In genomic region chr16:49464877-49465504, GRCh38 we compare ENCODE assay signal across 10 cellular contexts.
A peak's percentile ranks its signal among the peaks of the same experiment; 100 is the strongest.
DNase-seq lines count a peak whose midpoint lies in the region; ATAC-seq and TF ChIP-seq lines count a peak whose summit lies in the region.
"Had no signal": no experiment of that assay in that cellular context is flagged by ENCODE, and none has a peak within 500 bp of the region (broad histone marks: within the 10 kb centered on the region; RNA-seq: fewer than 3 reads in every experiment).

No MANE protein-coding gene starts in this region.

- no peak for TF ChIP-seq POLR2A in testis (IDR thresholded peaks at IDR 0.05)

- DNase-seq in heart right ventricle (no peak), Right ventricle myocardium inferior (ENCODE audit: missing footprints) (no peak), PC-9 (no peak), iPS DF 19.7 (ENCODE audit: low read depth, low spot score) (peak; percentile 35), testis (peak; percentile 23), NCI-H1105 treated with DMSO at 0.1 percent for 48 hours (lab: John Stamatoyannopoulos, UW) (no peak)
- DNase-seq: cerebellar nuclear complex had no signal

- H3K27me3 ChIP-seq in heart right ventricle: peaks cover 0 to 37% (median 28%) of the 10 kb centered on the region in 7 donors
- peaks cover 67% of the 10 kb centered on the region for H3K27me3 ChIP-seq in PC-9 (ENCODE audit: insufficient read depth, low read depth)
- no peaks in the 10 kb centered on the region for H3K27me3 ChIP-seq in testis
- H3K27me3 ChIP-seq: SJSA1 had no signal

- no peaks in the 10 kb centered on the region for H3K79me2 ChIP-seq in PC-9 (ENCODE audit: low read depth)

- H3K4me1 ChIP-seq in heart right ventricle (peaks cover 0 to 5% (median 0%) of the 10 kb centered on the region in 9 donors), PC-9 (replicated peaks; ENCODE audit: insufficient read depth) (no peaks in the 10 kb centered on the region), testis (no peaks in the 10 kb centered on the region)
- H3K4me1 ChIP-seq: SJSA1 had no signal

- intact Hi-C loops in heart right ventricle (cut with DNase I): no loop called here
- intact Hi-C loops in Right ventricle myocardium inferior (cut with DNase I): no loop called here
- intact Hi-C loops in PC-9 (cut with micrococcal nuclease; ENCODE audit: unreplicated experiment): no loop called here
- intact Hi-C loops in testis (cut with DNase I; ENCODE audit: low total_unique reads): no loop called here

- POLR2A ChIA-PET in PC-9 (lab: Charles Lee; ENCODE audit: unreplicated experiment): no interaction called here

- 15 to 25% methylated on average over 40 of the region's 40 CpGs for WGBS in heart right ventricle, 2 donors
- 23 to 29% methylated on average over 25 to 40 of the region's 40 CpGs for WGBS in testis, 2 donors

- peak in 3 of 8 donors; percentile 7 to 53 (median 34) for ATAC-seq in heart right ventricle
- no peak for ATAC-seq in Right ventricle myocardium inferior
- no peak for ATAC-seq in HG03520 (IDR thresholded peaks at IDR 0.05; ENCODE audit: unreplicated experiment)
- no peak for ATAC-seq in GM19023 (IDR thresholded peaks at IDR 0.05; ENCODE audit: unreplicated experiment)

- H3F3A ChIP-seq in PC-9 (ENCODE audit: insufficient read depth, low read depth): no peaks in the 10 kb centered on the region

- no peaks in the 10 kb centered on the region for H4K20me1 ChIP-seq in PC-9 (ENCODE audit: insufficient read depth)

- no TSS peak for BruUV-seq in PC-9 (replicated peaks; lab: Mats Ljungman, UMichigan)

- H3K4me3 ChIP-seq in heart right ventricle (peak overlapping the region in 1 of 10 donors; percentile 16), PC-9 (no peak overlapping the region), testis (peak overlapping the region; percentile 41 to 48)
- H3K4me3 ChIP-seq: SJSA1 had no signal

- no peaks in the 10 kb centered on the region for H3K9me2 ChIP-seq in PC-9 (ENCODE audit: insufficient read depth)

- no peaks in the 10 kb centered on the region for H3K9me3 ChIP-seq in heart right ventricle
- no peaks in the 10 kb centered on the region for H3K9me3 ChIP-seq in PC-9 (ENCODE audit: insufficient read depth, low read depth)
- no peaks in the 10 kb centered on the region for H3K9me3 ChIP-seq in testis
- H3K9me3 ChIP-seq: SJSA1 had no signal

- CTCF ChIA-PET in PC-9 (lab: Charles Lee): no interaction called here

- H2AFZ ChIP-seq in PC-9: no peak overlapping the region

- no peak overlapping the region for H3K4me2 ChIP-seq in PC-9

- peak in 7 of 9 donors; percentile 41 to 57 (median 46) for TF ChIP-seq CTCF in heart right ventricle (IDR thresholded peaks at IDR 0.05)
- TF ChIP-seq CTCF in PC-9 (conservative IDR thresholded peaks at IDR 0.05): 0 out of 2 replicates have a peak, but pooled peaks have one; percentile 21
- TF ChIP-seq CTCF in testis (IDR thresholded peaks at IDR 0.05): peak in 2 of 3 experiments; percentile 44 to 47

- H3K36me3 ChIP-seq in heart right ventricle (no peaks in the 10 kb centered on the region), PC-9 (ENCODE audit: low read depth) (no peaks in the 10 kb centered on the region), testis (ENCODE audit: low read depth, missing control alignments) (no peaks in the 10 kb centered on the region)
- H3K36me3 ChIP-seq: SJSA1 had no signal

- H3K27ac ChIP-seq in heart right ventricle: no peak overlapping the region
- H3K27ac ChIP-seq in PC-9: no peak overlapping the region
- no peak overlapping the region for H3K27ac ChIP-seq in testis
- H3K27ac ChIP-seq: SJSA1 had no signal

Comparison
In these comparisons a context has a peak if more than half of its experiments do, and no peak if none do; other contexts are left out.
1. DNase-seq: peak in iPS DF 19.7 (single experiment) and testis (single experiment); none in heart right ventricle (0 of 2), Right ventricle myocardium inferior (single experiment), PC-9 (0 of 2) and NCI-H1105 treated with DMSO at 0.1 percent for 48 hours (single experiment).
2. Peak in every context shown above with its lines, with median percentiles within 50 percentile points of each other: CTCF ChIP-seq.